15 cellular contexts compared by ENCODE assay signal in the genomic region with DNA sequence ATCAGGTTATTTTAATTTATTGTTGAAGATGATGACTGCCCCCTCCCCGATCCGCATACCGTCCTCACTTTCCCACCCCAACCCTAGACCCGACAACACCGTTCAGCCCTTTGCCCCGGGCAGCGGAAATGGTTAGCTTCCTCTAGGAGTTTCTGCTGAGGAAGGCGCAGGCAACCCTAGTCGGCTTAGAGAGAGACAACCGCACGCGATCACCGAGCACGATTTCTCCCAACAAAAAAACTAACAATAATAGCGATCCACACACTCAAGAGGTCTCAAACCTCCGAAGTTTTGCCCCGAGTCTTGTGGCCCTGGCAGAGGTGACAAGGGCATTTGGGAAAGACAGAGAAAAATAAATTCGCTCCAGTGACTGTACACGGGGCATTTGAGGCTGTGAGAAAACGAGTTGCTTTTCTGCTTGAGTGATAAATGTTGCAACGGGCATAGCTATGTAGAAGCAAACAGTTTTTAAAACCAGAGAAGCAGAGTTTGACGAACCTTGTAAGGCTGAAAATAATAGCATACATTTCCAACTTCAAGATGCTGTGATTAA. TPM values are rescaled to one million over a fixed set of nuclear protein-coding genes. Genes with fewer than 3 reads are reported as not detected.
DNase-seq lines count a peak whose midpoint lies in the region; ATAC-seq, FAIRE-seq and TF ChIP-seq lines count a peak whose summit lies in the region.
"Had no signal": no experiment of that assay in that cellular context is flagged by ENCODE, and none has a peak within 500 bp of the region (broad histone marks: within the 10 kb centered on the region; RNA-seq: fewer than 3 reads in every experiment).

No MANE protein-coding gene starts in this region.

- H3K27me3 ChIP-seq in CD4-positive, alpha-beta memory T cell (ENCODE audit: insufficient read depth, low read length), result peaks cover 32% of the 10 kb centered on the region
- peaks cover 90 to 95% of the 10 kb centered on the region in 2 experiments for H3K27me3 ChIP-seq in mesenchymal stem cell (ENCODE audit: control insufficient read depth in 1 of 2, insufficient read depth in 1 of 2, low read length in 2 of 2)

- peaks cover 8% of the 10 kb centered on the region for H3K4me1 ChIP-seq in CD4-positive, alpha-beta memory T cell (ENCODE audit: insufficient read depth, low read length)
- H3K4me1 ChIP-seq in mesenchymal stem cell (ENCODE audit: control insufficient read depth, insufficient read depth, low read depth, low read length), result peaks cover 27% of the 10 kb centered on the region

- no peak overlapping the region for H2BK15ac ChIP-seq in mesenchymal stem cell (ENCODE audit: low read depth, poor library complexity, severe bottlenecking)

- no peak overlapping the region for H2AK5ac ChIP-seq in mesenchymal stem cell (ENCODE audit: low read length, severe bottlenecking)

- H3K9me3 Mint-ChIP-seq in CD4-positive, alpha-beta memory T cell, result no peaks in the 10 kb centered on the region
- no peaks in the 10 kb centered on the region for H3K9me3 Mint-ChIP-seq in activated naive CD8-positive, alpha-beta T cell (ENCODE audit: low read depth)

- no peak overlapping the region for H3K14ac ChIP-seq in mesenchymal stem cell (ENCODE audit: low read length in 2 of 2)

- no peak overlapping the region for H2BK5ac ChIP-seq in mesenchymal stem cell (ENCODE audit: low read depth, low read length, poor library complexity, severe bottlenecking)

- H3K4ac ChIP-seq in mesenchymal stem cell (ENCODE audit: low read depth in 1 of 2, low read length in 2 of 2), result no peak overlapping the region

- CTCF ChIA-PET in CD4-positive, alpha-beta memory T cell (lab: Charles Lee; ENCODE audit: partially characterized antibody), result interaction anchor here (1.3 kb wide), 1 partner anchor 25 kb away, joined by 3 read pairs; no protein-coding TSS in a partner anchor

- TF ChIP-seq POLR2A in GM12891 (IDR thresholded peaks at IDR 0.05; ENCODE audit: low read depth, low read length), result no peak
- TF ChIP-seq POLR2A in GM18505 (IDR thresholded peaks at IDR 0.05; ENCODE audit: borderline replicate concordance, extremely low read depth, insufficient read depth, insufficient read length), result no peak

- 2% methylated on average over 22 of the region's 22 CpGs for WGBS in mesenchymal stem cell

- H3K27me3 Mint-ChIP-seq in CD4-positive, alpha-beta memory T cell, result peaks cover 56 to 57% of the 10 kb centered on the region in 2 donors
- peaks cover 42% of the 10 kb centered on the region for H3K27me3 Mint-ChIP-seq in activated naive CD8-positive, alpha-beta T cell

- H2BK120ac ChIP-seq in mesenchymal stem cell (ENCODE audit: low read depth, low read length), result no peak overlapping the region

- H3K36me3 ChIP-seq in CD4-positive, alpha-beta memory T cell (ENCODE audit: insufficient read depth, low read length), result no peaks in the 10 kb centered on the region
- no peaks in the 10 kb centered on the region for H3K36me3 ChIP-seq in mesenchymal stem cell (ENCODE audit: control insufficient read depth in 1 of 2, insufficient read depth in 2 of 2, low read depth in 1 of 2, low read length in 2 of 2)

- H3K4me3 Mint-ChIP-seq in CD4-positive, alpha-beta memory T cell, result peak overlapping the region in 5 of 8 donors; percentile 15 to 72 (median 33)
- peak overlapping the region; percentile 71 for H3K4me3 Mint-ChIP-seq in activated naive CD8-positive, alpha-beta T cell

- H2BK12ac ChIP-seq in mesenchymal stem cell (ENCODE audit: low read length in 2 of 2), result no peak overlapping the region

- no peak overlapping the region for H3K18ac ChIP-seq in mesenchymal stem cell (ENCODE audit: low read depth in 1 of 2, low read length in 2 of 2)

- H4K8ac ChIP-seq in mesenchymal stem cell (ENCODE audit: low read length), result no peak overlapping the region

- H3K27ac Mint-ChIP-seq in CD4-positive, alpha-beta memory T cell, result no peak overlapping the region
- no peak overlapping the region for H3K27ac Mint-ChIP-seq in activated naive CD8-positive, alpha-beta T cell
- H3K27ac Mint-ChIP-seq: CD14-positive monocyte, nephron had no signal

- H3K27ac ChIP-seq in CD4-positive, alpha-beta memory T cell (ENCODE audit: low read depth, low read length), result no peak overlapping the region
- H3K27ac ChIP-seq in mesenchymal stem cell (ENCODE audit: low read length, poor library complexity, severe bottlenecking), result no peak overlapping the region

- no peaks in the 10 kb centered on the region for H3K36me3 Mint-ChIP-seq in CD4-positive, alpha-beta memory T cell
- no peaks in the 10 kb centered on the region for H3K36me3 Mint-ChIP-seq in activated naive CD8-positive, alpha-beta T cell
- H3K36me3 Mint-ChIP-seq: CD14-positive monocyte had no signal

- POLR2A ChIA-PET in CD4-positive, alpha-beta memory T cell (lab: Charles Lee; ENCODE audit: partially characterized antibody), result no interaction called here

- no peaks in the 10 kb centered on the region for H3K79me1 ChIP-seq in mesenchymal stem cell (replicated peaks; ENCODE audit: low read length, poor library complexity, severe bottlenecking)

- no peak for DNase-seq in CD4-positive, alpha-beta memory T cell
- no peak for DNase-seq in GM12891 (ENCODE audit: insufficient read length, low spot score)
- no peak for DNase-seq in mesenchymal stem cell
- no peak for DNase-seq in NCI-H748 treated with DMSO at 0.1 percent for 48 hours (lab: John Stamatoyannopoulos, UW)
- DNase-seq: activated effector memory CD4-positive, alpha-beta T cell treated with Interleukin-2 at 50 U/mL for 16 hours; caudate nucleus; NCI-H2171 treated with DMSO at 0.1 percent for 48 hours had no signal

- ATAC-seq in HG03045 (IDR thresholded peaks at IDR 0.05; ENCODE audit: unreplicated experiment) (no peak), GM18505 (IDR thresholded peaks at IDR 0.05; ENCODE audit: unreplicated experiment) (no peak), GM18861 (IDR thresholded peaks at IDR 0.05; ENCODE audit: unreplicated experiment) (no peak)
- ATAC-seq: Panc1 had no signal

- H3K4me2 ChIP-seq in mesenchymal stem cell (ENCODE audit: low read length, poor library complexity, severe bottlenecking), result peak overlapping the region; percentile 31

- H4K91ac ChIP-seq in mesenchymal stem cell (ENCODE audit: low read length), result no peak overlapping the region

- no peak overlapping the region for H2AFZ ChIP-seq in mesenchymal stem cell (ENCODE audit: low read depth, low read length)

- H3K23ac ChIP-seq in mesenchymal stem cell (ENCODE audit: low read length in 2 of 2), result no peak overlapping the region

- intact Hi-C loops in CD4-positive, alpha-beta memory T cell (cut with micrococcal nuclease), result no loop called here

- no peaks in the 10 kb centered on the region for H3K9me3 ChIP-seq in CD4-positive, alpha-beta memory T cell (ENCODE audit: control insufficient read depth in 1 of 2, low read length in 2 of 2)
- H3K9me3 ChIP-seq in mesenchymal stem cell (ENCODE audit: control insufficient read depth, low read length), result peaks cover 2% of the 10 kb centered on the region

- H3K9ac ChIP-seq in mesenchymal stem cell (ENCODE audit: low read length), result no peak overlapping the region

- H3K4me3 ChIP-seq in CD4-positive, alpha-beta memory T cell (ENCODE audit: low read length in 2 of 2), result no peak overlapping the region
- no peak overlapping the region for H3K4me3 ChIP-seq in mesenchymal stem cell (ENCODE audit: insufficient read depth in 1 of 2, low read depth in 1 of 2, low read length in 2 of 2)

- peak; percentile 80 for FAIRE-seq in GM12891 (lab: Jason Lieb, UNC)

- H3K4me1 Mint-ChIP-seq in CD4-positive, alpha-beta memory T cell, result peaks cover 10 to 40% (median 18%) of the 10 kb centered on the region in 4 donors
- H3K4me1 Mint-ChIP-seq in activated naive CD8-positive, alpha-beta T cell (ENCODE audit: low read depth), result peaks cover 34% of the 10 kb centered on the region

TF ChIP-seq in GM12891, 5 proteins besides CTCF, POLR2A, EP300 and RAD21:
- no peak for TF ChIP-seq TAF1 (IDR thresholded peaks at IDR 0.05; ENCODE audit: low read depth, low read length)
- no peak for TF ChIP-seq POU2F2 (IDR thresholded peaks at IDR 0.05; ENCODE audit: low read depth, low read length)
- no peak for TF ChIP-seq PAX5 (IDR thresholded peaks at IDR 0.05; ENCODE audit: insufficient read depth, low read length, severe bottlenecking)
- TF ChIP-seq SPI1 (IDR thresholded peaks at IDR 0.05; ENCODE audit: low read depth, low read length), result no peak
- no peak for TF ChIP-seq POLR2AphosphoS5 (IDR thresholded peaks at IDR 0.05; ENCODE audit: low read depth, low read length)

RNA-seq across cellular contexts. Expression of a gene that starts 11.2 kb away (rescaled TPM):
- not detected for total RNA-seq in CD4-positive, alpha-beta memory T cell
- not detected for polyA plus RNA-seq in CD4-positive, alpha-beta memory T cell
- polyA plus RNA-seq in GM12891 (2012; ENCODE audit: low read depth, missing spikeins), result 0.17 TPM
- polyA plus RNA-seq in mesenchymal stem cell (2013, experiment 1 of 2), result not detected
- not detected for polyA plus RNA-seq in mesenchymal stem cell (2013, experiment 2 of 2)
- total RNA-seq: fibroblast of lung had no signal
- polyA plus RNA-seq: CD14-positive monocyte, fibroblast of lung had no signal
